Comparison of ENCODE assay signal across 9 cellular contexts in the genomic region with DNA sequence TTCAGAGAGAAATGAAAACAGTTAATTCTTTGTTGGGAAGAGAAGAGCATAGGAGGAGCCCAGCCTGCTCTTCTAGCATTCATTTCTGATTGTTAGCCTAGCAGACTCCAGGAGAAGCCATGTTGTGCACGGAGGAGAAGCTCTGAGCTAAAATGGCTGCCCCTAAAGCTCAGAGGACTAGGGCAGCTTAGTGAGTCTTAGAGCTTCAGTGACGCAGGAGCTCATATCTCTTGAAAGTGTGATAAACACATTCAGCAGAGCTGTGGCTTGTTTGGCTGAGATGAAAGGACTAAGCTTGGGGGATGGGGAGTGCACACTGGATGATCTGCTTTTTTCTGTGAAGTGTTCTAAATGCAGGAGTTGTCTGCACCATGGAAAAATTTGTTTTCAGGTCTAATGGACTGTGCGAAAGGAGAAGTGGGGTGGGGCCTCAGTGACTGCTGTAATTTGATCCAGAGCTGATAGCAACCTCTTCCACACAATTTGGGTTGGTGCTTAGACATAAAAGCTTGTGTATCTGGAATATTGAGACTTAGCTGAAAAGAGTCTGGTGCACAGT. TPM values are rescaled to one million over a fixed set of nuclear protein-coding genes. Genes with fewer than 3 reads are reported as not detected.
A peak's percentile ranks its signal among the peaks of the same experiment; 100 is the strongest.
DNase-seq lines count a peak whose midpoint lies in the region; ATAC-seq and TF ChIP-seq lines count a peak whose summit lies in the region.
"Had no signal": no experiment of that assay in that cellular context is flagged by ENCODE, and none has a peak within 500 bp of the region (broad histone marks: within the 10 kb centered on the region; RNA-seq: fewer than 3 reads in every experiment).

No MANE protein-coding gene starts in this region.

- H3K9me3 ChIP-seq in right lobe of liver (no peaks in the 10 kb centered on the region), tibial nerve (no peaks in the 10 kb centered on the region)

- H3K4me3 ChIP-seq in coronary artery (peak overlapping the region; percentile 20), right lobe of liver (no peak overlapping the region), tibial nerve (no peak overlapping the region)

- no peak for TF ChIP-seq CTCF in coronary artery (IDR thresholded peaks at IDR 0.05)
- TF ChIP-seq CTCF in right lobe of liver (IDR thresholded peaks at IDR 0.05) = no peak
- no peak for TF ChIP-seq CTCF in tibial nerve (IDR thresholded peaks at IDR 0.05)

- peaks cover 0 to 15% (median 3%) of the 10 kb centered on the region in 4 donors for H3K4me1 ChIP-seq in right lobe of liver
- H3K4me1 ChIP-seq in tibial nerve = peaks cover 0 to 52% (median 26%) of the 10 kb centered on the region in 4 donors

- CTCF ChIA-PET in activated CD8-positive, alpha-beta memory T cell treated with anti-CD3 and anti-CD28 coated beads, Interleukin-2, amount 10 ng/mL, durations not matched to agents 7 days and 5 days (lab: Charles Lee) = no interaction called here

- TF ChIP-seq POLR2A in right lobe of liver (IDR thresholded peaks at IDR 0.05) (no peak), tibial nerve (IDR thresholded peaks at IDR 0.05) (no peak)

- no peaks in the 10 kb centered on the region for H3K27me3 ChIP-seq in right lobe of liver
- no peaks in the 10 kb centered on the region for H3K27me3 ChIP-seq in tibial nerve

- no peaks in the 10 kb centered on the region for H3K27me3 Mint-ChIP-seq in activated CD8-positive, alpha-beta memory T cell treated with anti-CD3 and anti-CD28 coated beads, Interleukin-2, amount 10 ng/mL, durations not matched to agents 7 days and 5 days
- H3K27me3 Mint-ChIP-seq: B cell had no signal

- H3K4me3 Mint-ChIP-seq in activated CD8-positive, alpha-beta memory T cell treated with anti-CD3 and anti-CD28 coated beads, Interleukin-2, amount 10 ng/mL, durations not matched to agents 7 days and 5 days = no peak overlapping the region
- H3K4me3 Mint-ChIP-seq: B cell had no signal

- H3K27ac ChIP-seq in coronary artery = peak overlapping the region in 1 of 2 donors; percentile 66
- H3K27ac ChIP-seq in right lobe of liver = peak overlapping the region; percentile 16 to 43 (median 36)
- peak overlapping the region; percentile 77 to 89 (median 84) for H3K27ac ChIP-seq in tibial nerve

- no peaks in the 10 kb centered on the region for H3K36me3 Mint-ChIP-seq in activated CD8-positive, alpha-beta memory T cell treated with anti-CD3 and anti-CD28 coated beads, Interleukin-2, amount 10 ng/mL, durations not matched to agents 7 days and 5 days

- 27% methylated on average over 3 of the region's 3 CpGs for WGBS in right lobe of liver (ENCODE audit: insufficient coverage, low coverage, low lambda C conversion rate, missing lambda C conversion rate)
- WGBS in tibial nerve, 2 donors = 14 to 20% methylated on average over 3 of the region's 3 CpGs

- intact Hi-C loops in right lobe of liver (cut with DNase I) = no loop called here

- peaks cover 15% of the 10 kb centered on the region for H3K9me3 Mint-ChIP-seq in activated CD8-positive, alpha-beta memory T cell treated with anti-CD3 and anti-CD28 coated beads, Interleukin-2, amount 10 ng/mL, durations not matched to agents 7 days and 5 days (ENCODE audit: low read depth)

- peak; percentile 1 for DNase-seq in NCI-H2227 (lab: John Stamatoyannopoulos, UW; ENCODE audit: unreplicated experiment)
- DNase-seq in NCI-H2227 treated with DMSO at 0.1 percent for 48 hours (lab: John Stamatoyannopoulos, UW) = no peak
- DNase-seq in NCI-H510A treated with DMSO at 0.1 percent for 48 hours (lab: John Stamatoyannopoulos, UW) = peak; percentile 85
- no peak for DNase-seq in coronary artery (ENCODE audit: low spot score)
- no peak for DNase-seq in right lobe of liver
- peak in 1 of 2 donors; percentile 29 for DNase-seq in tibial nerve (ENCODE audit: low spot score in 2 of 2)
- DNase-seq in activated CD8-positive, alpha-beta memory T cell treated with anti-CD3 and anti-CD28 coated beads, Interleukin-2, amount 10 ng/mL, durations not matched to agents 7 days and 5 days = no peak

- H3K36me3 ChIP-seq in right lobe of liver (no peaks in the 10 kb centered on the region), tibial nerve (peaks cover 0 to 30% (median 0%) of the 10 kb centered on the region in 3 donors)

- no peaks in the 10 kb centered on the region for H3K4me1 Mint-ChIP-seq in activated CD8-positive, alpha-beta memory T cell treated with anti-CD3 and anti-CD28 coated beads, Interleukin-2, amount 10 ng/mL, durations not matched to agents 7 days and 5 days
- H3K4me1 Mint-ChIP-seq: B cell had no signal

- no peak overlapping the region for H3K27ac Mint-ChIP-seq in activated CD8-positive, alpha-beta memory T cell treated with anti-CD3 and anti-CD28 coated beads, Interleukin-2, amount 10 ng/mL, durations not matched to agents 7 days and 5 days
- H3K27ac Mint-ChIP-seq: B cell had no signal

- peak; percentile 66 to 76 (median 70) for ATAC-seq in right lobe of liver
- ATAC-seq in HG03039 (IDR thresholded peaks at IDR 0.05; ENCODE audit: unreplicated experiment) = no peak
- ATAC-seq in activated CD8-positive, alpha-beta memory T cell treated with anti-CD3 and anti-CD28 coated beads, Interleukin-2, amount 10 ng/mL, durations not matched to agents 7 days and 5 days = no peak

- TF ChIP-seq EP300 in tibial nerve (IDR thresholded peaks at IDR 0.05) = peak in 1 of 2 donors; percentile 11

RNA-seq across cellular contexts. Expression of gene ZNF462, which starts 58.5 kb away (rescaled TPM):
- total RNA-seq in right lobe of liver (1 to 10 TPM in 5 of 6 experiments, under 1 TPM in 1; 0.93 to 4.0 (median 2.9) TPM), tibial nerve (10 to 100 TPM; 18.6 to 37.1 (median 27.3) TPM)
- under 1 TPM; 0.18 to 0.26 TPM for total RNA-seq in activated CD8-positive, alpha-beta memory T cell treated with anti-CD3 and anti-CD28 coated beads, Interleukin-2, amount 10 ng/mL, durations not matched to agents 7 days and 5 days
- total RNA-seq: B cell had no signal

Comparison
In these comparisons a context has a peak if more than half of its experiments do, and no peak if none do; other contexts are left out.
1. DNase-seq: peak in NCI-H2227 (single experiment) and NCI-H510A treated with DMSO at 0.1 percent for 48 hours (single experiment); none in NCI-H2227 treated with DMSO at 0.1 percent for 48 hours (single experiment), coronary artery (single experiment), right lobe of liver (0 of 3) and activated CD8-positive, alpha-beta memory T cell treated with anti-CD3 and anti-CD28 coated beads, Interleukin-2, amount 10 ng/mL, durations not matched to agents 7 days and 5 days (single experiment).
2. ATAC-seq: peak in right lobe of liver (4 of 4); none in HG03039 (single experiment) and activated CD8-positive, alpha-beta memory T cell treated with anti-CD3 and anti-CD28 coated beads, Interleukin-2, amount 10 ng/mL, durations not matched to agents 7 days and 5 days (single experiment).